1 cellular context compared by ENCODE assay signal in the genomic region with DNA sequence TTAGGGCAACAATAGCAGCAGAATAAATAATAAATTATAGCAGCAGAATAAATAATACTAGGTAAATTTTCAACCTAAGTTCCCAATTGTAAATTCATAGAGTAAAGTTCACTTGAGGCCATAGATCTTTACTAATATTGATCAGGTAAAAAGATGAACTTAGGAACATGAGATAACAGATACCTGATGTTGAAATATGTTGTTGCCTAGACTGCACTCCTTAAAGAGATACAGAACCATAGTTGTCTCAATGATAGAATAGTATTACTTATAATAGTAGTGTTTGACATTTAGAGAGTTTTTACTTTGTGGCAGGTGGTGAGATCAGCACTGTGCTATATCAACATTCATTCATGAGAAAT.
TF ChIP-seq lines count a peak whose summit lies in the region.

No MANE protein-coding gene starts in this region.

TF ChIP-seq in HepG2, 621 proteins besides CTCF, POLR2A, EP300 and RAD21 (continued from another document):
- TF ChIP-seq KLF16 (CRISPR knock-in tag; IDR thresholded peaks at IDR 0.05) (no peak), DR1 (CRISPR knock-in tag; IDR thresholded peaks at IDR 0.05) (no peak), HNRNPLL (IDR thresholded peaks at IDR 0.05; ENCODE audit: low read depth, low read length, poor library complexity, severe bottlenecking) (no peak), KDM6A (CRISPR knock-in tag; IDR thresholded peaks at IDR 0.05; ENCODE audit: low read depth) (peak; percentile 64; the same call in 1 of the 2 replicates), ZNF569 (CRISPR knock-in tag; IDR thresholded peaks at IDR 0.05; ENCODE audit: borderline replicate concordance) (no peak), CCAR2 (optimal IDR thresholded peaks at IDR 0.05; ENCODE audit: low read depth, low read length) (no peak), ZBTB7A (CRISPR knock-in tag; IDR thresholded peaks at IDR 0.05) (no peak), MAFK (conservative IDR thresholded peaks at IDR 0.05 in 1 of 2, IDR thresholded peaks at IDR 0.05 in 1 of 2; ENCODE audit: low read length in 2 of 2) (no peak), NCOA2 (CRISPR knock-in tag; IDR thresholded peaks at IDR 0.05) (peak; percentile 72), MIXL1 (CRISPR knock-in tag; IDR thresholded peaks at IDR 0.05) (peak; percentile 62), ZNF101 (CRISPR knock-in tag; IDR thresholded peaks at IDR 0.05; ENCODE audit: borderline replicate concordance, low read depth) (no peak), ZNF543 (CRISPR knock-in tag; IDR thresholded peaks at IDR 0.05) (no peak), HNF4G (IDR thresholded peaks at IDR 0.05; ENCODE audit: borderline replicate concordance, low read depth, low read length) (peak; percentile 55; the same call in 1 of the 2 replicates), HNF4G (CRISPR knock-in tag; IDR thresholded peaks at IDR 0.05; ENCODE audit: borderline replicate concordance, low read depth) (no peak), GATA4 (IDR thresholded peaks at IDR 0.05; ENCODE audit: borderline replicate concordance, low read depth) (no peak), ZNF781 (CRISPR knock-in tag; IDR thresholded peaks at IDR 0.05; ENCODE audit: borderline replicate concordance, not compliant biosample characterization) (no peak), ZKSCAN1 (IDR thresholded peaks at IDR 0.05; ENCODE audit: low read length) (no peak), PRMT3 (CRISPR knock-in tag; IDR thresholded peaks at IDR 0.05; ENCODE audit: borderline replicate concordance, low read depth) (no peak), FOXJ3 (CRISPR knock-in tag; IDR thresholded peaks at IDR 0.05; ENCODE audit: borderline replicate concordance) (peak; percentile 93), ZNF33A (CRISPR knock-in tag; IDR thresholded peaks at IDR 0.05; ENCODE audit: borderline replicate concordance) (no peak), BRCA1 (CRISPR knock-in tag; IDR thresholded peaks at IDR 0.05) (no peak), ZNF350 (CRISPR knock-in tag; IDR thresholded peaks at IDR 0.05; ENCODE audit: borderline replicate concordance, low read depth) (no peak), SOX5 (CRISPR knock-in tag; IDR thresholded peaks at IDR 0.05; ENCODE audit: borderline replicate concordance) (peak; percentile 37; the same call in 1 of the 2 replicates), SAP130 (CRISPR knock-in tag; IDR thresholded peaks at IDR 0.05; ENCODE audit: low read depth) (no peak), JDP2 (CRISPR knock-in tag; IDR thresholded peaks at IDR 0.05; ENCODE audit: borderline replicate concordance) (no peak), KAT7 (CRISPR knock-in tag; IDR thresholded peaks at IDR 0.05; ENCODE audit: borderline replicate concordance) (no peak), ZNF207 (IDR thresholded peaks at IDR 0.05; ENCODE audit: borderline replicate concordance) (no peak), ATM (IDR thresholded peaks at IDR 0.05; ENCODE audit: borderline replicate concordance) (no peak), BHLHE40 (IDR thresholded peaks at IDR 0.05; ENCODE audit: low read length) (no peak), NFYB (CRISPR knock-in tag; IDR thresholded peaks at IDR 0.05) (no peak)
- TF ChIP-seq, protein P1, sequence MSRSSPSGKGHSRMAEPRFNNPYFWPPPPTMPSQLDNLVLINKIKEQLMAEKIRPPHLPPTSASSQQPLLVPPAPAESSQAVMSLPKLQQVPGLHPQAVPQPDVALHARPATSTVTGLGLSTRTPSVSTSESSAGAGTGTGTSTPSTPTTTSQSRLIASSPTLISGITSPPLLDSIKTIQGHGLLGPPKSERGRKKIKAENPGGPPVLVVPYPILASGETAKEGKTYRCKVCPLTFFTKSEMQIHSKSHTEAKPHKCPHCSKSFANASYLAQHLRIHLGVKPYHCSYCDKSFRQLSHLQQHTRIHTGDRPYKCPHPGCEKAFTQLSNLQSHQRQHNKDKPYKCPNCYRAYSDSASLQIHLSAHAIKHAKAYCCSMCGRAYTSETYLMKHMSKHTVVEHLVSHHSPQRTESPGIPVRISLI (CRISPR knock-in tag; IDR thresholded peaks at IDR 0.05; ENCODE audit: borderline replicate concordance) = no peak
- TF ChIP-seq, protein P2, sequence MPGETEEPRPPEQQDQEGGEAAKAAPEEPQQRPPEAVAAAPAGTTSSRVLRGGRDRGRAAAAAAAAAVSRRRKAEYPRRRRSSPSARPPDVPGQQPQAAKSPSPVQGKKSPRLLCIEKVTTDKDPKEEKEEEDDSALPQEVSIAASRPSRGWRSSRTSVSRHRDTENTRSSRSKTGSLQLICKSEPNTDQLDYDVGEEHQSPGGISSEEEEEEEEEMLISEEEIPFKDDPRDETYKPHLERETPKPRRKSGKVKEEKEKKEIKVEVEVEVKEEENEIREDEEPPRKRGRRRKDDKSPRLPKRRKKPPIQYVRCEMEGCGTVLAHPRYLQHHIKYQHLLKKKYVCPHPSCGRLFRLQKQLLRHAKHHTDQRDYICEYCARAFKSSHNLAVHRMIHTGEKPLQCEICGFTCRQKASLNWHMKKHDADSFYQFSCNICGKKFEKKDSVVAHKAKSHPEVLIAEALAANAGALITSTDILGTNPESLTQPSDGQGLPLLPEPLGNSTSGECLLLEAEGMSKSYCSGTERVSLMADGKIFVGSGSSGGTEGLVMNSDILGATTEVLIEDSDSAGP (CRISPR knock-in tag; IDR thresholded peaks at IDR 0.05; ENCODE audit: borderline replicate concordance) = peak; percentile 25; the same call in 1 of the 2 replicates
